In the genomic region with DNA sequence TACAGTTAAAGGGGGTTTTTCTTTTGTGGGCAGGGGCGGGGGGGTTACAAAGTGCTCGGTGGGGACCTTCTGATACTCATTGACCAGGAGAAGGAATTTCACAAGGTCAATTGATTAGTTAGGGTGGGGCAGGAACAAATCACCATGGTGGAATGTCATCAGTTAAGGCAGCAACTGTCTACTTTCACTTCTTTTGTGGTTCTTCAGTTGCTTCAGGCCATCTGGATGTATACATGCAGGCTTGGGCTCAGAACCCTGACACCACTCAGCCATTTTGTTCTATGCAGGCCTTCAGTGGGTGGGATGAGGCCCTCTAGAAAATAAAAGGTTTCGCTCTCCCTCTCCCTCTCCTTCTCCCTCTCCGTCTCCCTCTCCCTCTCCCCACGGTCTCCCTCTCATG, we compare ENCODE assay signal across 2 cellular contexts.
TF ChIP-seq lines count a peak whose summit lies in the region.

No MANE protein-coding gene starts in this region.

TF ChIP-seq in HCT116, 20 proteins besides CTCF, POLR2A, EP300 and RAD21:
- no peak for TF ChIP-seq POLR2AphosphoS5 (IDR thresholded peaks at IDR 0.05; ENCODE audit: low read depth, low read length)
- TF ChIP-seq CBX3 (IDR thresholded peaks at IDR 0.05; ENCODE audit: low read depth): peak; percentile 61; the same call in 1 of the 2 replicates

TF ChIP-seq in K562, 482 proteins besides CTCF, POLR2A, EP300 and RAD21:
- TF ChIP-seq, protein P1, sequence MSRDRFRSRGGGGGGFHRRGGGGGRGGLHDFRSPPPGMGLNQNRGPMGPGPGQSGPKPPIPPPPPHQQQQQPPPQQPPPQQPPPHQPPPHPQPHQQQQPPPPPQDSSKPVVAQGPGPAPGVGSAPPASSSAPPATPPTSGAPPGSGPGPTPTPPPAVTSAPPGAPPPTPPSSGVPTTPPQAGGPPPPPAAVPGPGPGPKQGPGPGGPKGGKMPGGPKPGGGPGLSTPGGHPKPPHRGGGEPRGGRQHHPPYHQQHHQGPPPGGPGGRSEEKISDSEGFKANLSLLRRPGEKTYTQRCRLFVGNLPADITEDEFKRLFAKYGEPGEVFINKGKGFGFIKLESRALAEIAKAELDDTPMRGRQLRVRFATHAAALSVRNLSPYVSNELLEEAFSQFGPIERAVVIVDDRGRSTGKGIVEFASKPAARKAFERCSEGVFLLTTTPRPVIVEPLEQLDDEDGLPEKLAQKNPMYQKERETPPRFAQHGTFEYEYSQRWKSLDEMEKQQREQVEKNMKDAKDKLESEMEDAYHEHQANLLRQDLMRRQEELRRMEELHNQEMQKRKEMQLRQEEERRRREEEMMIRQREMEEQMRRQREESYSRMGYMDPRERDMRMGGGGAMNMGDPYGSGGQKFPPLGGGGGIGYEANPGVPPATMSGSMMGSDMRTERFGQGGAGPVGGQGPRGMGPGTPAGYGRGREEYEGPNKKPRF (IDR thresholded peaks at IDR 0.05; ENCODE audit: low read depth, low read length): no peak
- TF ChIP-seq CBX5 (IDR thresholded peaks at IDR 0.05; ENCODE audit: borderline replicate concordance, low read depth): 0 out of 2 replicates have a peak, but pooled peaks have one; percentile 48
- TF ChIP-seq TRIM28 (IDR thresholded peaks at IDR 0.05): peak; percentile 39; the same call in 1 of the 2 replicates
TF ChIP-seq in K562: peak in this region for 2.
